Comparison of ENCODE assay signal across 9 cellular contexts in the genomic region with DNA sequence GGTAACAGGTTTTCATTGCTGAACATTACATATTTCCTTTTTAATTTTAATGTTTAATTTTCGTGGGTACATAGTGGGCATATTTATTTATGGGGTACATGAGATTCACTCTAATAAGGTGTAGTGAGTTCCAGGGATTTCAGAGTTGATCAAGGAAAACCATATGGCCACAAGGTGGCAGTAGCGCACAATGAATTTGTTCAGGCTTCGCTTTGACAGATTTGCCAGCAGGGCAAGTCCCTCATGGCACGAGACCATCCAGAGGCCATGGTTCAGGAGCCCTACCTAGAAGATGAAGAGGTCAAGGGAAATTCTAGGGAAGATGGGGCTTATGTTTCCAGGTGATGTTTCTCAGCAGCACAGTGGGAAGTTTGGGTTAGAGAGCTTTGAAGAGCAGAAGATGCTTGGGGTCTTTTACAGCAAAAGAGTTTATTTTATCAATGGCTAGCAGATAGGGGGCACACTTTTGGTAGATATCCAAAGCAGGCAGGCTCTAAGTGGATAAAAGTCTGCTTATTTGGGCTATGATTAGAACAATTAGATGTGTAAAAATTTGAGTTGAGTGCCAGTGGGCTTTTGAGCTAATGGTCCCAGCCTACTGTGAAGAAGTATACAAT.
DNase-seq lines count a peak whose midpoint lies in the region; ATAC-seq and TF ChIP-seq lines count a peak whose summit lies in the region.
"Had no signal": no experiment of that assay in that cellular context is flagged by ENCODE, and none has a peak within 500 bp of the region (broad histone marks: within the 10 kb centered on the region; RNA-seq: fewer than 3 reads in every experiment).

No MANE protein-coding gene starts in this region.

- H3K9me3 Mint-ChIP-seq in activated naive CD4-positive, alpha-beta T cell treated with anti-CD3 and anti-CD28 coated beads for 36 hours = peaks cover 9% of the 10 kb centered on the region

- no peaks in the 10 kb centered on the region for H3K27me3 Mint-ChIP-seq in activated naive CD4-positive, alpha-beta T cell treated with anti-CD3 and anti-CD28 coated beads for 36 hours (ENCODE audit: low read depth)
- H3K27me3 Mint-ChIP-seq: CD4-positive, alpha-beta T cell had no signal

- no peaks in the 10 kb centered on the region for H3K27me3 ChIP-seq in testis

- DNase-seq in NCI-H2227 (lab: John Stamatoyannopoulos, UW; ENCODE audit: unreplicated experiment) (peak; percentile 1), NCI-H2227 treated with DMSO at 0.1 percent for 48 hours (lab: John Stamatoyannopoulos, UW) (no peak), NCI-H774 (lab: John Stamatoyannopoulos, UW) (peak; percentile 77), kidney tubule cell (ENCODE audit: low spot score) (peak; percentile 49), testis (peak; percentile 86)
- DNase-seq in activated naive CD4-positive, alpha-beta T cell treated with anti-CD3 and anti-CD28 coated beads for 36 hours = peak; percentile 72

- no peaks in the 10 kb centered on the region for H3K4me1 Mint-ChIP-seq in activated naive CD4-positive, alpha-beta T cell treated with anti-CD3 and anti-CD28 coated beads for 36 hours (ENCODE audit: low read depth)

- TF ChIP-seq CTCF in testis (IDR thresholded peaks at IDR 0.05) = peak; percentile 52 to 68 (median 57)

- 30 to 39% methylated on average over 4 of the region's 4 CpGs for WGBS in testis, 2 donors

- intact Hi-C loops in activated naive CD4-positive, alpha-beta T cell treated with anti-CD3 and anti-CD28 coated beads for 36 hours (cut with micrococcal nuclease) = loop anchor here (1.0 to 2.0 kb wide), 3 partner anchors 593 to 805 kb away; no protein-coding TSS in a partner anchor
- intact Hi-C loops in testis (cut with DNase I; ENCODE audit: low total_unique reads) = no loop called here

- no peak overlapping the region for H3K27ac ChIP-seq in testis

- H3K9me3 ChIP-seq in testis = no peaks in the 10 kb centered on the region

- H3K4me3 ChIP-seq in testis = no peak overlapping the region

- no peak overlapping the region for H3K27ac Mint-ChIP-seq in activated naive CD4-positive, alpha-beta T cell treated with anti-CD3 and anti-CD28 coated beads for 36 hours
- H3K27ac Mint-ChIP-seq: CD4-positive, alpha-beta T cell had no signal

- peak; percentile 68 for ATAC-seq in HG03066 (IDR thresholded peaks at IDR 0.05; ENCODE audit: low read depth, unreplicated experiment)
- ATAC-seq in GM19455 (IDR thresholded peaks at IDR 0.05; ENCODE audit: unreplicated experiment) = no peak

- no peak for TF ChIP-seq POLR2A in testis (IDR thresholded peaks at IDR 0.05)

- no peaks in the 10 kb centered on the region for H3K36me3 Mint-ChIP-seq in activated naive CD4-positive, alpha-beta T cell treated with anti-CD3 and anti-CD28 coated beads for 36 hours (ENCODE audit: low read depth)

- no peak overlapping the region for H3K4me3 Mint-ChIP-seq in activated naive CD4-positive, alpha-beta T cell treated with anti-CD3 and anti-CD28 coated beads for 36 hours
- H3K4me3 Mint-ChIP-seq: CD4-positive, alpha-beta T cell had no signal

- no peaks in the 10 kb centered on the region for H3K36me3 ChIP-seq in testis (ENCODE audit: low read depth, missing control alignments)

- CTCF ChIA-PET in activated naive CD4-positive, alpha-beta T cell treated with anti-CD3 and anti-CD28 coated beads for 36 hours (lab: Charles Lee) = interaction anchor here (0.5 to 1.8 kb wide), 4 partner anchors 10 to 806 kb away, joined by 3 to 5 read pairs (median 3); no protein-coding TSS in a partner anchor

- H3K4me1 ChIP-seq in testis = no peaks in the 10 kb centered on the region
